8 cellular contexts compared by ENCODE assay signal in the genomic region with DNA sequence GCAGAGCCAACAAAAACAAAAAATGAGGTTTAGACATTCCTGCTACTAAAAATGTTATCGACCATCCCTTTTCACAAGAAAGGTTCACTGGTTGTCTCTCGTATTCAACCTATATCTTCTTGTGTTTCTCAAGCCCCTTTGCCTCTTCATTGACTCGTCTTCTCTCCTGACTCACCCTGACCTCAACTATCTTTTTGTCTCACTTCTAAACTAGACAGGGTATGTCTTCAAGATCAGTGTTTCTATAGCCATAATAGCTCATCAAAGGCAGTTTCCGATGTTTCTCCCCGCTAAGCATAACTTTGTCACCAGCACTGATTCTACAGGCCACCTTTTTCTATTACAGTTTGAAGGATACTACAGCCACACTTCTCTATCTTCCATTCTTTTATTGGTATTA.
"Had no signal": no experiment of that assay in that cellular context is flagged by ENCODE, and none has a peak within 500 bp of the region (broad histone marks: within the 10 kb centered on the region; RNA-seq: fewer than 3 reads in every experiment).

No MANE protein-coding gene starts in this region.

- H3K4me3 Mint-ChIP-seq: GM23338, H9, IgD-negative memory B cell had no signal

- H3K4me1 Mint-ChIP-seq: GM23338, H9, IgD-negative memory B cell had no signal

- H3K27ac Mint-ChIP-seq: GM23338, H9, IgD-negative memory B cell had no signal

- DNase-seq: H9, HCEC 1CT, KBM-7 had no signal

- H3K36me3 Mint-ChIP-seq: IgD-negative memory B cell had no signal

- FAIRE-seq: H1, H54, HepG2 had no signal

- ATAC-seq: GM23338, HepG2 had no signal
